17 cellular contexts compared by ENCODE assay signal in the genomic region with DNA sequence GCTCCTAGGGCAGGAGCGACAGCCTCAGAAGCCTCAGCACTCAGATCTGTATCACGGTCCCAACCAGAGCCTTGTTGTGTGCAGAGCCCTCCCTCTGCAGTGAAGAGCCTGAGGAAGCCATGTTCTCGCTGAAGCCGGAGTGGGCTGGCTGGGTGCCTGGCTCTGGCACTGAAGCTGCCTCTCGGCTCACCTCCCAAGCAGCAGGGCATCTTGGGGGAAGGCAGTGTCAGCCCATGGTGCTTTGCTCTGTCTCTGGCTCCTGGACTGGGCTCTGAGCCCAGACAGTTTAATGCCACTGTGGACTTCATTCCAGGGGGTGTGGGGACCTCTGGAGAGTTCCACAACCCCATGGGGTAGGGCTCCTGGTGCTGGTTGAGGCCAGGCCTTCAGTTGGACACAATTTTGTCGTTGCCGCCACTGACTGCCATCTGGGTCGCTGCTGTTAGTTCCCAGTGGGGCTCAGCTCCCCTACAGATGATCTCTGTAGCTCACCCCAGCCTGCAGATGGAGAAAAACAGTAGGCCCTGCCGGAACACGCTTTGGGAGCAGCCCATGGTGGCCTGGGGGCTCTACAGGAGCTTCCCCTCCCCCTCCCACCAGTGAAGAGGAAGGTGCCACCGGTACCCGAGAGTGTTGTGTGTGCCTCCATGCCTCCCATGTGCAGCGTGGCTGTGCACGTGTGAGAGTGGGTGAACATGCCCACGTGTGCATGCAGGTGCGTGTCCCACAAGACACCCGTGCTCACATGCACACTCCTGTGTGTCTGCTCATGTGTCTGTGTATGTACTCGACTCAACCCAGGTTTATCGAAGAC.
DNase-seq lines count a peak whose midpoint lies in the region; ATAC-seq and TF ChIP-seq lines count a peak whose summit lies in the region.
"Had no signal": no experiment of that assay in that cellular context is flagged by ENCODE, and none has a peak within 500 bp of the region (broad histone marks: within the 10 kb centered on the region; RNA-seq: fewer than 3 reads in every experiment).

No MANE protein-coding gene starts in this region.

- H3K79me2 ChIP-seq in smooth muscle cell (ENCODE audit: low read depth) = no peaks in the 10 kb centered on the region

- no peak overlapping the region for H2AFZ ChIP-seq in smooth muscle cell (ENCODE audit: low read depth)

- in situ Hi-C loops in transverse colon (cut with MboI; ENCODE audit: low pct_ligation_motif_present in 1 of 4, low pct_unique_long_range_greater_than_20kb in 1 of 4, low sequenced_read_pairs in 3 of 4) = loop anchor here in 1 of 4 donors (25.0 kb wide), 1 partner anchor 89 kb away; no protein-coding TSS in a partner anchor

- no peak overlapping the region for H3K4me3 ChIP-seq in transverse colon
- H3K4me3 ChIP-seq in smooth muscle cell = no peak overlapping the region

- no peak for TF ChIP-seq POLR2A in transverse colon (IDR thresholded peaks at IDR 0.05)

- H3K36me3 ChIP-seq in transverse colon (no peaks in the 10 kb centered on the region), smooth muscle cell (ENCODE audit: low read depth) (no peaks in the 10 kb centered on the region)
- H3K36me3 ChIP-seq: brain microvascular endothelial cell had no signal

- H3K27ac ChIP-seq in cingulate gyrus (ENCODE audit: low read depth, low read length) = peak overlapping the region; percentile 40
- peak overlapping the region; percentile 50 to 78 (median 70) for H3K27ac ChIP-seq in transverse colon
- no peak overlapping the region for H3K27ac ChIP-seq in smooth muscle cell (ENCODE audit: low read depth)
- H3K27ac ChIP-seq: brain microvascular endothelial cell had no signal

- H3K9me3 ChIP-seq in transverse colon = peaks cover 0 to 6% of the 10 kb centered on the region in 2 donors
- no peaks in the 10 kb centered on the region for H3K9me3 ChIP-seq in smooth muscle cell (replicated peaks; ENCODE audit: low read depth)

- no peak overlapping the region for H3K27ac Mint-ChIP-seq in activated T-cell treated with anti-CD3 and anti-CD28 coated beads, Interleukin-2, amount 50 U/mL, for 24 hours
- H3K27ac Mint-ChIP-seq: activated B cell treated with CpG ODN at 0.5 μM for 24 hours; activated CD8-positive, alpha-beta memory T cell treated with anti-CD3 and anti-CD28 coated beads, Interleukin-2, amount 10 ng/mL, durations not matched to agents 7 days and 5 days; activated naive CD4-positive, alpha-beta T cell treated with anti-CD3 and anti-CD28 coated beads for 36 hours; CD8-positive, alpha-beta memory T cell; stimulated activated naive CD8-positive, alpha-beta T cell treated with anti-CD3 and anti-CD28 coated beads, Interleukin-15, amount 100 ng/mL, for 72 hours had no signal

- no peak overlapping the region for H3K4me3 Mint-ChIP-seq in activated T-cell treated with anti-CD3 and anti-CD28 coated beads, Interleukin-2, amount 50 U/mL, for 24 hours
- H3K4me3 Mint-ChIP-seq in activated T-cell treated with anti-CD3 and anti-CD28 coated beads, Interleukin-2, amount 50 U/mL, for 4 hours = no peak overlapping the region
- H3K4me3 Mint-ChIP-seq: activated B cell treated with CpG ODN at 0.5 μM for 24 hours; activated CD8-positive, alpha-beta memory T cell treated with anti-CD3 and anti-CD28 coated beads, Interleukin-2, amount 10 ng/mL, durations not matched to agents 7 days and 5 days; activated naive CD4-positive, alpha-beta T cell treated with anti-CD3 and anti-CD28 coated beads for 36 hours; CD8-positive, alpha-beta memory T cell; effector memory CD8-positive, alpha-beta T cell; stimulated activated naive CD8-positive, alpha-beta T cell treated with anti-CD3 and anti-CD28 coated beads, Interleukin-15, amount 100 ng/mL, for 72 hours had no signal

- no peak for TF ChIP-seq EP300 in transverse colon (IDR thresholded peaks at IDR 0.05; ENCODE audit: low read depth)

- H3K27me3 ChIP-seq in transverse colon (no peaks in the 10 kb centered on the region), smooth muscle cell (ENCODE audit: low read depth) (no peaks in the 10 kb centered on the region)
- H3K27me3 ChIP-seq: brain microvascular endothelial cell had no signal

- peaks cover 2% of the 10 kb centered on the region for H3K9me3 Mint-ChIP-seq in activated T-cell treated with anti-CD3 and anti-CD28 coated beads, Interleukin-2, amount 50 U/mL, for 24 hours
- peaks cover 13% of the 10 kb centered on the region for H3K9me3 Mint-ChIP-seq in activated T-cell treated with anti-CD3 and anti-CD28 coated beads, Interleukin-2, amount 50 U/mL, for 4 hours

- H3K4me1 Mint-ChIP-seq in activated T-cell treated with anti-CD3 and anti-CD28 coated beads, Interleukin-2, amount 50 U/mL, for 24 hours (ENCODE audit: low read depth) = no peaks in the 10 kb centered on the region
- no peaks in the 10 kb centered on the region for H3K4me1 Mint-ChIP-seq in activated T-cell treated with anti-CD3 and anti-CD28 coated beads, Interleukin-2, amount 50 U/mL, for 4 hours (ENCODE audit: low read depth)
- H3K4me1 Mint-ChIP-seq: activated B cell treated with CpG ODN at 0.5 μM for 24 hours; activated CD8-positive, alpha-beta memory T cell treated with anti-CD3 and anti-CD28 coated beads, Interleukin-2, amount 10 ng/mL, durations not matched to agents 7 days and 5 days; CD8-positive, alpha-beta memory T cell; stimulated activated naive CD8-positive, alpha-beta T cell treated with anti-CD3 and anti-CD28 coated beads, Interleukin-15, amount 100 ng/mL, for 72 hours had no signal

- no peak overlapping the region for H3K4me2 ChIP-seq in smooth muscle cell

- H3F3A ChIP-seq in smooth muscle cell (ENCODE audit: low read depth) = no peaks in the 10 kb centered on the region

- no peaks in the 10 kb centered on the region for H3K36me3 Mint-ChIP-seq in activated T-cell treated with anti-CD3 and anti-CD28 coated beads, Interleukin-2, amount 50 U/mL, for 24 hours (ENCODE audit: low read depth)
- no peaks in the 10 kb centered on the region for H3K36me3 Mint-ChIP-seq in activated T-cell treated with anti-CD3 and anti-CD28 coated beads, Interleukin-2, amount 50 U/mL, for 4 hours (ENCODE audit: insufficient read depth)
- H3K36me3 Mint-ChIP-seq: activated CD8-positive, alpha-beta memory T cell treated with anti-CD3 and anti-CD28 coated beads, Interleukin-2, amount 10 ng/mL, durations not matched to agents 7 days and 5 days had no signal

- DNase-seq in activated T-cell treated with anti-CD3 and anti-CD28 coated beads, Interleukin-2, amount 50 U/mL, for 24 hours = peak; percentile 22
- DNase-seq in activated T-cell treated with anti-CD3 and anti-CD28 coated beads, Interleukin-2, amount 50 U/mL, for 4 hours = no peak
- peak; percentile 70 for DNase-seq in midbrain (lab: John Stamatoyannopoulos, UW)
- no peak for DNase-seq in transverse colon
- DNase-seq in cortex of kidney (lab: John Stamatoyannopoulos, UW) = no peak
- DNase-seq in DMS 273 (lab: John Stamatoyannopoulos, UW; ENCODE audit: unreplicated experiment) = no peak
- DNase-seq in smooth muscle cell (lab: John Stamatoyannopoulos, UW; ENCODE audit: unreplicated experiment) = no peak
- DNase-seq: activated B cell treated with CpG ODN at 0.5 μM for 24 hours; activated CD8-positive, alpha-beta memory T cell treated with anti-CD3 and anti-CD28 coated beads, Interleukin-2, amount 10 ng/mL, durations not matched to agents 7 days and 5 days; activated naive CD4-positive, alpha-beta T cell treated with anti-CD3 and anti-CD28 coated beads for 36 hours; brain microvascular endothelial cell; CD8-positive, alpha-beta memory T cell; effector memory CD8-positive, alpha-beta T cell; Kasumi-1; NCI-H1694 treated with DMSO at 0.1 percent for 48 hours; stimulated activated naive CD8-positive, alpha-beta T cell treated with anti-CD3 and anti-CD28 coated beads, Interleukin-15, amount 100 ng/mL, for 72 hours had no signal

- ATAC-seq in activated T-cell treated with anti-CD3 and anti-CD28 coated beads, Interleukin-2, amount 50 U/mL, for 4 hours = no peak
- ATAC-seq: activated CD8-positive, alpha-beta memory T cell treated with anti-CD3 and anti-CD28 coated beads, Interleukin-2, amount 10 ng/mL, durations not matched to agents 7 days and 5 days; effector memory CD8-positive, alpha-beta T cell; stimulated activated naive CD8-positive, alpha-beta T cell treated with anti-CD3 and anti-CD28 coated beads, Interleukin-15, amount 100 ng/mL, for 72 hours had no signal

- intact Hi-C loops in transverse colon (cut with DNase I; ENCODE audit: low total_unique reads) = no loop called here

- H3K27me3 Mint-ChIP-seq in activated T-cell treated with anti-CD3 and anti-CD28 coated beads, Interleukin-2, amount 50 U/mL, for 24 hours = peaks cover 40% of the 10 kb centered on the region
- peaks cover 16% of the 10 kb centered on the region for H3K27me3 Mint-ChIP-seq in activated T-cell treated with anti-CD3 and anti-CD28 coated beads, Interleukin-2, amount 50 U/mL, for 4 hours (ENCODE audit: low read depth)

- no peak for TF ChIP-seq CTCF in transverse colon (IDR thresholded peaks at IDR 0.05)
- no peak for TF ChIP-seq CTCF in smooth muscle cell (IDR thresholded peaks at IDR 0.05; ENCODE audit: borderline replicate concordance, insufficient read depth, poor library complexity, severe bottlenecking)

- 86% methylated on average over 18 of the region's 19 CpGs; no CpG with 5 or more reads in 1 of the 2 donors for WGBS in transverse colon (ENCODE audit: low coverage in 1 of 2), 2 donors
- WGBS in smooth muscle cell (ENCODE audit: low lambda C conversion rate) = 90% methylated on average over 18 of the region's 19 CpGs

- no peak overlapping the region for H3K9ac ChIP-seq in smooth muscle cell (ENCODE audit: low read depth)

- peaks cover 0 to 11% (median 8%) of the 10 kb centered on the region in 4 donors for H3K4me1 ChIP-seq in transverse colon
- no peaks in the 10 kb centered on the region for H3K4me1 ChIP-seq in smooth muscle cell (ENCODE audit: low read depth)

- H4K20me1 ChIP-seq in smooth muscle cell (ENCODE audit: low read depth) = no peaks in the 10 kb centered on the region

Comparison
In these comparisons a context has a peak if more than half of its experiments do, and no peak if none do; other contexts are left out.
1. DNase-seq: peak in activated T-cell treated with anti-CD3 and anti-CD28 coated beads, Interleukin-2, amount 50 U/mL, for 24 hours (single experiment) and midbrain (single experiment); none in activated T-cell treated with anti-CD3 and anti-CD28 coated beads, Interleukin-2, amount 50 U/mL, for 4 hours (single experiment), transverse colon (single experiment), cortex of kidney (single experiment), DMS 273 (single experiment) and smooth muscle cell (single experiment).